In genomic region chr9:127333326-127334064, GRCh38 we compare ENCODE assay signal across 18 cellular contexts.
A peak's percentile ranks its signal among the peaks of the same experiment; 100 is the strongest.
DNase-seq lines count a peak whose midpoint lies in the region; ATAC-seq, FAIRE-seq and TF ChIP-seq lines count a peak whose summit lies in the region.
"Had no signal": no experiment of that assay in that cellular context is flagged by ENCODE, and none has a peak within 500 bp of the region (broad histone marks: within the 10 kb centered on the region; RNA-seq: fewer than 3 reads in every experiment).

No MANE protein-coding gene starts in this region.

- no peak for TF ChIP-seq RAD21 in K562 (CRISPR knock-in tag; conservative IDR thresholded peaks at IDR 0.05 in 1 of 2, IDR thresholded peaks at IDR 0.05 in 1 of 2)

- POLR2A ChIA-PET in K562 (lab: Yijun Ruan, JAX) = no interaction called here

- ATAC-seq in K562 = peak; percentile 36; the same call in 2 of the 3 replicates
- peak; percentile 14 to 18 for ATAC-seq in lower lobe of right lung
- ATAC-seq: activated CD8-positive, alpha-beta T cell treated with anti-CD3 and anti-CD28 coated beads for 36 hours had no signal

- CTCF ChIA-PET in K562 (lab: Yijun Ruan, JAX; ENCODE audit: low intra/inter-chr PET ratio) = no interaction called here

- no peak for TF ChIP-seq EP300 in K562 (IDR thresholded peaks at IDR 0.05; ENCODE audit: low read length)

- no peaks in the 10 kb centered on the region for H3K36me3 Mint-ChIP-seq in activated T-cell treated with anti-CD3 and anti-CD28 coated beads, Interleukin-2, amount 50 U/mL, for 24 hours (ENCODE audit: low read depth)
- peaks cover 4% of the 10 kb centered on the region for H3K36me3 Mint-ChIP-seq in progenitor cell of endocrine pancreas (ENCODE audit: insufficient read depth)

- H3K27me3 Mint-ChIP-seq in activated T-cell treated with anti-CD3 and anti-CD28 coated beads, Interleukin-2, amount 50 U/mL, for 24 hours = peaks cover 5% of the 10 kb centered on the region
- H3K27me3 Mint-ChIP-seq in progenitor cell of endocrine pancreas = no peaks in the 10 kb centered on the region
- H3K27me3 Mint-ChIP-seq: memory B cell had no signal

- 4% methylated on average over 4 of the region's 4 CpGs for WGBS in K562 (ENCODE audit: insufficient coverage, low coverage, missing lambda C conversion rate)
- 71 to 74% methylated on average over 4 of the region's 4 CpGs for WGBS in thyroid gland, 2 donors

- no peak overlapping the region for H2AFZ ChIP-seq in K562 (ENCODE audit: low read depth, low read length)

- peaks cover 0 to 6% of the 10 kb centered on the region in 2 experiments; a peak in 2 of 5 replicates for H3K4me1 ChIP-seq in K562 (replicated peaks in 1 of 2; ENCODE audit: control insufficient read depth in 2 of 2, insufficient read depth in 2 of 2, low read length in 2 of 2)
- H3K4me1 ChIP-seq in lower lobe of right lung = peaks cover 35% of the 10 kb centered on the region
- peaks cover 8 to 30% of the 10 kb centered on the region in 2 donors for H3K4me1 ChIP-seq in thyroid gland

- H3K4me3 ChIP-seq in K562 (no peak overlapping the region), lower lobe of right lung (no peak overlapping the region), thyroid gland (replicated peaks in 1 of 3) (no peak overlapping the region)
- H3K4me3 ChIP-seq: cardiac muscle cell had no signal

- intact Hi-C loops in K562 (cut with micrococcal nuclease) = no loop called here
- intact Hi-C loops in lower lobe of right lung (cut with DNase I) = no loop called here
- intact Hi-C loops in thyroid gland (cut with DNase I) = no loop called here

- H3K27me3 ChIP-seq in K562 (ENCODE audit: control insufficient read depth in 2 of 2, insufficient read depth in 2 of 2, low read length in 2 of 2) = peaks cover 0 to 7% of the 10 kb centered on the region in 2 experiments; a peak in 3 of 5 replicates
- no peaks in the 10 kb centered on the region for H3K27me3 ChIP-seq in lower lobe of right lung (ENCODE audit: low read depth)
- H3K27me3 ChIP-seq in thyroid gland = no peaks in the 10 kb centered on the region
- H3K27me3 ChIP-seq: cardiac muscle cell had no signal

- in situ Hi-C loops in K562 (cut with MboI) = no loop called here

- H3K4me1 Mint-ChIP-seq in activated T-cell treated with anti-CD3 and anti-CD28 coated beads, Interleukin-2, amount 50 U/mL, for 24 hours (ENCODE audit: low read depth) = no peaks in the 10 kb centered on the region
- peaks cover 9% of the 10 kb centered on the region for H3K4me1 Mint-ChIP-seq in progenitor cell of endocrine pancreas (ENCODE audit: low read depth)
- H3K4me1 Mint-ChIP-seq: memory B cell had no signal

- H3K9ac ChIP-seq in K562 (ENCODE audit: insufficient read depth in 1 of 2, low read depth in 2 of 2, low read length in 2 of 2) = no peak overlapping the region

- H3K9me1 ChIP-seq in K562 (ENCODE audit: control insufficient read depth, insufficient read depth, low read length) = no peaks in the 10 kb centered on the region

- TF ChIP-seq POLR2A in K562 (conservative IDR thresholded peaks at IDR 0.05) (no peak), thyroid gland (IDR thresholded peaks at IDR 0.05) (no peak)

- H3K79me2 ChIP-seq in K562 (ENCODE audit: control insufficient read depth, insufficient read depth, low read length) = no peaks in the 10 kb centered on the region

- H3K9me3 ChIP-seq in K562 (replicated peaks; ENCODE audit: control insufficient read depth, insufficient read depth, low read depth, low read length) = no peaks in the 10 kb centered on the region
- H3K9me3 ChIP-seq in lower lobe of right lung = no peaks in the 10 kb centered on the region
- H3K9me3 ChIP-seq in thyroid gland = no peaks in the 10 kb centered on the region

- no peak overlapping the region for H3K4me3 Mint-ChIP-seq in activated T-cell treated with anti-CD3 and anti-CD28 coated beads, Interleukin-2, amount 50 U/mL, for 24 hours
- H3K4me3 Mint-ChIP-seq in progenitor cell of endocrine pancreas (ENCODE audit: low read depth) = no peak overlapping the region
- H3K4me3 Mint-ChIP-seq: activated CD8-positive, alpha-beta T cell treated with anti-CD3 and anti-CD28 coated beads for 36 hours; HFFc6; memory B cell had no signal

- no peaks in the 10 kb centered on the region for H3K9me3 Mint-ChIP-seq in activated T-cell treated with anti-CD3 and anti-CD28 coated beads, Interleukin-2, amount 50 U/mL, for 24 hours
- no peaks in the 10 kb centered on the region for H3K9me3 Mint-ChIP-seq in progenitor cell of endocrine pancreas (ENCODE audit: low read depth)
- H3K9me3 Mint-ChIP-seq: activated CD8-positive, alpha-beta T cell treated with anti-CD3 and anti-CD28 coated beads for 36 hours; HFFc6; memory B cell had no signal

- TF ChIP-seq CTCF in K562 (IDR thresholded peaks at IDR 0.05 in 2 of 3, conservative IDR thresholded peaks at IDR 0.05 in 1 of 3; ENCODE audit: insufficient read depth in 2 of 3, low read depth in 1 of 3, low read length in 3 of 3) (no peak), lower lobe of right lung (IDR thresholded peaks at IDR 0.05) (no peak), thyroid gland (IDR thresholded peaks at IDR 0.05) (no peak), progenitor cell of endocrine pancreas (IDR thresholded peaks at IDR 0.05; ENCODE audit: unreplicated experiment) (no peak)

- peak; percentile 85 for DNase-seq in NCI-H2029 (lab: John Stamatoyannopoulos, UW)
- peak in 1 of 4 experiments; percentile 10 for DNase-seq in K562 (ENCODE audit: extremely low read depth in 1 of 4, low spot score in 3 of 4)
- DNase-seq in lower lobe of right lung = no peak
- DNase-seq in thyroid gland = no peak
- DNase-seq in activated T-cell treated with anti-CD3 and anti-CD28 coated beads, Interleukin-2, amount 50 U/mL, for 24 hours = no peak
- no peak for DNase-seq in progenitor cell of endocrine pancreas (ENCODE audit: low spot score, unreplicated experiment)
- no peak for DNase-seq in NCI-H146 (lab: John Stamatoyannopoulos, UW)
- no peak for DNase-seq in SKM-1 (lab: John Stamatoyannopoulos, UW; ENCODE audit: unreplicated experiment)
- DNase-seq: activated CD8-positive, alpha-beta T cell treated with anti-CD3 and anti-CD28 coated beads for 36 hours; activated naive CD4-positive, alpha-beta T cell; HFFc6; MV-4-11; NCI-H526 treated with DMSO at 0.1 percent for 48 hours; nucleus accumbens; stimulated activated CD4-positive, alpha-beta T cell treated with anti-CD3 and anti-CD28 coated beads, Interleukin-2, amount 100 ng/mL, for 24 hours had no signal

- BruUV-seq in K562 (replicated peaks; lab: Mats Ljungman, UMichigan) = no TSS peak

- H3K36me3 ChIP-seq in K562 (ENCODE audit: control insufficient read depth, insufficient read depth, low read length) (no peaks in the 10 kb centered on the region), lower lobe of right lung (no peaks in the 10 kb centered on the region), thyroid gland (no peaks in the 10 kb centered on the region)
- H3K36me3 ChIP-seq: cardiac muscle cell had no signal

- no peak overlapping the region for H3K4me2 ChIP-seq in K562 (ENCODE audit: insufficient read depth, low read length)

- H3K27ac ChIP-seq in K562 (ENCODE audit: extremely low read depth, low read depth, low read length) = no peak overlapping the region
- H3K27ac ChIP-seq in lower lobe of right lung = peak overlapping the region; percentile 32
- H3K27ac ChIP-seq in thyroid gland = peak overlapping the region; percentile 18 to 46 (median 41)
- H3K27ac ChIP-seq: cardiac muscle cell, epithelial cell of prostate had no signal

- H3K27ac Mint-ChIP-seq in activated T-cell treated with anti-CD3 and anti-CD28 coated beads, Interleukin-2, amount 50 U/mL, for 24 hours = no peak overlapping the region
- no peak overlapping the region for H3K27ac Mint-ChIP-seq in progenitor cell of endocrine pancreas
- H3K27ac Mint-ChIP-seq: activated CD8-positive, alpha-beta T cell treated with anti-CD3 and anti-CD28 coated beads for 36 hours; HFFc6; memory B cell had no signal

- FAIRE-seq in K562 (lab: Jason Lieb, UNC) = peak; percentile 52

- H4K20me1 ChIP-seq in K562 (replicated peaks; ENCODE audit: control insufficient read depth, insufficient read depth, low read length) = no peaks in the 10 kb centered on the region

TF ChIP-seq in K562, 482 proteins besides CTCF, POLR2A, EP300 and RAD21 (continues in another document):
- TF ChIP-seq RREB1 (CRISPR knock-in tag; IDR thresholded peaks at IDR 0.05) (no peak), ZNF668 (CRISPR knock-in tag; IDR thresholded peaks at IDR 0.05) (no peak), L3MBTL2 (IDR thresholded peaks at IDR 0.05) (peak; percentile 27; the same call in 1 of the 2 replicates)
